1 cellular context compared by ENCODE assay signal in genomic region chr7:122132341-122132740, GRCh38.
TF ChIP-seq lines count a peak whose summit lies in the region.

No MANE protein-coding gene starts in this region.

TF ChIP-seq in HCT116, 20 proteins besides CTCF, POLR2A, EP300 and RAD21 (continued from another document):
- TF ChIP-seq SRF (IDR thresholded peaks at IDR 0.05; ENCODE audit: low read depth) = no peak
